Comparison of ENCODE assay signal across 8 cellular contexts in the genomic region with DNA sequence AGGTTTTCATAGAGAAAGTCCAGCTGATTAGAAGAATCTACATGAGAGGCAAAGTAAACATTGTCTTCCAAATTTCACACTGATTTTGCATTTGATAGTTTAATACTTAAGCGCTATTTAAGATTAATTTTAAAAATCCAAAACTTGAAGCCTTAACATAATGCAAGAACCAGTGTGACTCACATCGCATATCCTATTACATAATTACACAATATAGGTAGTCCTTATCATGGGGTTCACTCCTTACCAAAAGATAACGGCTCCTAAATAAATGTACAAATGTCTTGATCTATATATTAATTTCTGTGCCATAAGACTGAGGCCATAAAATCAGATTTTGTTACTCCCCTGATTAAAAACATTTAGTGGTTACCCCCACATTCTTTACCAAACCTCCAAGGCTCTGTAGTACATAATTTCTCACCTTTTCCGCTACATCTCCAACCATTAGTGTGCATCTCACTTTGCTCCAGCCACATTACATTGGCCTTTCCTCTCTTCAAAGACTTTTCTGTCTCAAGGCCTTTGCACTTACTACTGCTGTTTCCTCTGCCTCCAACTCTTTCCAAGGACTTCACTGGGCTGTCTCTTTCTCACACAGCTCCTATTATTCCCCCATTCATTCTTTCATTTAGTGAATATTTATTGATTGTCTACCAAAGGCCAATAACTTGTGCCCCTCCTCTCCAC. TPM values are rescaled to one million over a fixed set of nuclear protein-coding genes. Genes with fewer than 3 reads are reported as not detected.
DNase-seq lines count a peak whose midpoint lies in the region; ATAC-seq, FAIRE-seq and TF ChIP-seq lines count a peak whose summit lies in the region.

No MANE protein-coding gene starts in this region.

- no peak for TF ChIP-seq POLR2A in A549 (IDR thresholded peaks at IDR 0.05; ENCODE audit: low read length)

- peak overlapping the region; percentile 88 to 92 for H3K27ac ChIP-seq in A549

- H3K4me3 Mint-ChIP-seq in brain (peak overlapping the region; percentile 94 to 98 (median 96)), mesothelial cell of epicardium (peak overlapping the region; percentile 94)

- WGBS in A549 (ENCODE audit: missing lambda C conversion rate): 41% methylated on average over 4 of the region's 4 CpGs

- CTCF ChIA-PET in A549 (lab: Yijun Ruan, JAX): interaction anchor here (0.8 to 1.1 kb wide), 2 partner anchors 18 to 1141 kb away, joined by 3 read pairs; no protein-coding TSS in a partner anchor

- POLR2A ChIA-PET in A549 (lab: Yijun Ruan, JAX): no interaction called here

- H3K27ac Mint-ChIP-seq in brain (peak overlapping the region; percentile 99 to 100 (median 100)), mesothelial cell of epicardium (peak overlapping the region; percentile 100)

- H3K4me1 ChIP-seq in A549: peaks cover 9% of the 10 kb centered on the region; the same call in 1 of the 3 replicates

- H3K27me3 Mint-ChIP-seq in brain (no peaks in the 10 kb centered on the region), mesothelial cell of epicardium (ENCODE audit: low read depth) (peaks cover 2% of the 10 kb centered on the region)

- no peak for ATAC-seq in A549
- ATAC-seq in HG03159 (IDR thresholded peaks at IDR 0.05; ENCODE audit: unreplicated experiment): no peak

- H3K9me3 Mint-ChIP-seq in brain (peaks cover 0 to 9% (median 7%) of the 10 kb centered on the region in 5 experiments), mesothelial cell of epicardium (peaks cover 5% of the 10 kb centered on the region)

- no peaks in the 10 kb centered on the region; the same call in 2 of the 3 replicates for H3K9me3 ChIP-seq in A549

- H3K4me1 Mint-ChIP-seq in brain (peaks cover 51% of the 10 kb centered on the region), mesothelial cell of epicardium (peaks cover 27% of the 10 kb centered on the region)

- no peak for FAIRE-seq in A549 (lab: Jason Lieb, UNC)

- DNase-seq in A549 (ENCODE audit: low read depth in 1 of 2, low spot score in 1 of 2): no peak
- peak; percentile 32 for DNase-seq in HT-29 (ENCODE audit: low spot score)
- no peak for DNase-seq in mesothelial cell of epicardium (ENCODE audit: low spot score in 2 of 2, unreplicated experiment in 2 of 2)
- no peak for DNase-seq in COR-L47 (lab: John Stamatoyannopoulos, UW)
- no peak for DNase-seq in Ammon's horn (ENCODE audit: low spot score)
- no peak for DNase-seq in dedifferentiated amniotic fluid mesenchymal stem cell (ENCODE audit: extremely low spot score)

- TF ChIP-seq RAD21 in A549 (conservative IDR thresholded peaks at IDR 0.05 in 1 of 2, IDR thresholded peaks at IDR 0.05 in 1 of 2): no peak

- peak overlapping the region; percentile 92 for H3K4me2 ChIP-seq in A549

- H3K36me3 Mint-ChIP-seq in brain (peaks cover 37% of the 10 kb centered on the region), mesothelial cell of epicardium (peaks cover 20% of the 10 kb centered on the region)

- H3K4me3 ChIP-seq in A549: peak overlapping the region; percentile 70

- TF ChIP-seq CTCF in A549 (IDR thresholded peaks at IDR 0.05): no peak
- no peak for TF ChIP-seq CTCF in brain (conservative IDR thresholded peaks at IDR 0.05)
- TF ChIP-seq CTCF in mesothelial cell of epicardium (IDR thresholded peaks at IDR 0.05; ENCODE audit: unreplicated experiment): no peak

- no peak for TF ChIP-seq EP300 in A549 (IDR thresholded peaks at IDR 0.05)

TF ChIP-seq in A549, 52 proteins besides CTCF, POLR2A, EP300 and RAD21:
- TF ChIP-seq HDAC2 (IDR thresholded peaks at IDR 0.05) (no peak), TP53 (CRISPR knock-in tag; IDR thresholded peaks at IDR 0.05) (no peak), KDM1A (IDR thresholded peaks at IDR 0.05; ENCODE audit: low read depth) (no peak)

RNA-seq across cellular contexts. Expression of gene RIOK2, which starts 1.0 kb away (rescaled TPM):
- polyA plus RNA-seq in A549 (2011; rRNA removed): 25.4 and 32.0 TPM in 2 replicates
- 3.3 and 3.6 TPM in 2 replicates for polyA plus RNA-seq in A549 (2012; cell fraction: cytosol; rRNA removed)
- polyA plus RNA-seq in A549 (2012; cell fraction: nucleus; rRNA removed): 1.9 and 2.5 TPM in 2 replicates
- 14.2 to 16.0 TPM (median 14.7 TPM) in 3 replicates for polyA plus RNA-seq in A549 (2017; fragmentation: RNase III; extraction: RNeasy Plus Mini Kit Qiagen cat#74134 plus additional on column Dnase treatment)
- polyA minus RNA-seq in A549 (2011; rRNA and poly(A)+ RNA removed): 6.2 and 11.0 TPM in 2 replicates
- total RNA-seq in HT-29 (2014; rRNA removed; shearing (Covaris generic)): 10.6 and 13.4 TPM in 2 replicates
- polyA plus RNA-seq in brain (ENCODE audit: insufficient read depth, low read depth, low replicate concordance): 5.2 TPM
- 25.9 to 29.4 TPM (median 29.1 TPM) in 3 replicates for total RNA-seq in mesothelial cell of epicardium

RNA-seq across cellular contexts. Expression of gene LIX1, which starts 39.6 kb away (rescaled TPM):
- polyA plus RNA-seq in A549 (2011; rRNA removed): not detected in 2 replicates
- polyA plus RNA-seq in A549 (2012; cell fraction: cytosol; rRNA removed): not detected in 2 replicates
- polyA plus RNA-seq in A549 (2012; cell fraction: nucleus; rRNA removed): not detected in 2 replicates
- not detected in 3 replicates for polyA plus RNA-seq in A549 (2017; fragmentation: RNase III; extraction: RNeasy Plus Mini Kit Qiagen cat#74134 plus additional on column Dnase treatment)
- not detected in 2 replicates for polyA minus RNA-seq in A549 (2011; rRNA and poly(A)+ RNA removed)
- not detected in 2 replicates for total RNA-seq in HT-29 (2014; rRNA removed; shearing (Covaris generic))
- polyA plus RNA-seq in brain (ENCODE audit: insufficient read depth, low read depth, low replicate concordance): 3.0 TPM
- total RNA-seq in mesothelial cell of epicardium: 9.9 to 12.0 TPM (median 10.7 TPM) in 3 replicates

Comparison
In these comparisons a context has a peak if more than half of its experiments do, and no peak if none do; other contexts are left out.
1. RNA of gene LIX1, which starts 39.6 kb away (total RNA-seq): 9.9 to 12.0 TPM in mesothelial cell of epicardium; not detected in HT-29; every median in the first group is over 10 times any median in the second.